ENCODE assay signal across 32 cellular contexts in genomic region chr7:12250232-12250631, GRCh38.
"Had no signal": no experiment of that assay in that cellular context is flagged by ENCODE, and none has a peak within 500 bp of the region (broad histone marks: within the 10 kb centered on the region; RNA-seq: fewer than 3 reads in every experiment).

No MANE protein-coding gene starts in this region.

- H3K4me1 ChIP-seq: neural progenitor cell, parathyroid adenoma, psoas muscle, right lobe of liver, sigmoid colon, spleen, suprapubic skin, testis, tibial artery, transverse colon, upper lobe of right lung, uterus had no signal

- H3K27ac Mint-ChIP-seq: natural killer cell; nephron; neural progenitor cell; progenitor cell of endocrine pancreas; stimulated activated memory B cell treated with anti-CD40 and anti-IgM and Interleukin-4, amounts not matched to agents 10 μg/mL and 1 μg/mL and 100 μg/mL, for 72 hours; stimulated activated naive CD8-positive, alpha-beta T cell treated with anti-CD3 and anti-CD28 coated beads, Interleukin-15, amount 100 ng/mL, for 72 hours; type B pancreatic cell had no signal

- H3K36me3 Mint-ChIP-seq: type B pancreatic cell had no signal

- DNase-seq: natural killer cell; occipital lobe; ovary; posterior cingulate gyrus; psoas muscle; right cardiac atrium; right lobe of liver; sigmoid colon; spleen; stimulated activated CD4-positive, alpha-beta T cell treated with anti-CD3 and anti-CD28 coated beads, Interleukin-12 subunit alpha, Interleukin-12 subunit beta, amount 100 ng/mL, for 4 hours; stimulated activated CD4-positive, alpha-beta T cell treated with anti-CD3 and anti-CD28 coated beads, Interleukin-1b, Interleukin-23, amount 100 ng/mL, for 48 hours; stimulated activated CD4-positive, alpha-beta T cell treated with anti-CD3 and anti-CD28 coated beads, Interleukin-4, amount 100 ng/mL, for 1 hour; stimulated activated CD4-positive, alpha-beta T cell treated with anti-CD3 and anti-CD28 coated beads, Interleukin-4, amount 100 ng/mL, for 4 hours; stimulated activated CD8-positive, alpha-beta memory T cell treated with anti-CD3 and anti-CD28 coated beads, Interleukin-4, amount 100 ng/mL, for 48 hours; stimulated activated naive CD4-positive, alpha-beta T cell; stimulated activated naive CD8-positive, alpha-beta T cell treated with anti-CD3 and anti-CD28 coated beads, Interleukin-15, amount 100 ng/mL, for 72 hours; stimulated activated naive CD8-positive, alpha-beta T cell treated with anti-CD3 and anti-CD28 coated beads, Interleukin-15, Interleukin-2, amounts not matched to agents 100 U/mL and 50 U/mL, for 24 hours; substantia nigra; testis; tibial artery; transverse colon; upper lobe of right lung; uterus had no signal

- H3K4me3 ChIP-seq: neural progenitor cell, ovary, psoas muscle, right lobe of liver, sigmoid colon, skin epidermis, smooth muscle cell, spleen, suprapubic skin, testis, tibial artery, transverse colon, upper lobe of right lung, uterus had no signal

- H3K4me3 Mint-ChIP-seq: natural killer cell; nephron; neural progenitor cell; stimulated activated memory B cell treated with anti-CD40 and anti-IgM and Interleukin-4, amounts not matched to agents 10 μg/mL and 1 μg/mL and 100 μg/mL, for 72 hours; stimulated activated naive CD8-positive, alpha-beta T cell treated with anti-CD3 and anti-CD28 coated beads, Interleukin-15, amount 100 ng/mL, for 72 hours; type B pancreatic cell had no signal

- H3K36me3 ChIP-seq: neural progenitor cell, ovary, right lobe of liver, sigmoid colon, spleen, suprapubic skin, tibial artery, transverse colon, upper lobe of right lung, uterus had no signal

- H3K9me3 Mint-ChIP-seq: type B pancreatic cell had no signal

- H3K27me3 Mint-ChIP-seq: progenitor cell of endocrine pancreas; stimulated activated naive CD8-positive, alpha-beta T cell treated with anti-CD3 and anti-CD28 coated beads, Interleukin-15, amount 100 ng/mL, for 72 hours; type B pancreatic cell had no signal

- H3K4me1 Mint-ChIP-seq: natural killer cell; nephron; neural progenitor cell; stimulated activated memory B cell treated with anti-CD40 and anti-IgM and Interleukin-4, amounts not matched to agents 10 μg/mL and 1 μg/mL and 100 μg/mL, for 72 hours; stimulated activated naive CD8-positive, alpha-beta T cell treated with anti-CD3 and anti-CD28 coated beads, Interleukin-15, amount 100 ng/mL, for 72 hours had no signal

- H3K9me3 ChIP-seq: ovary, right lobe of liver, sigmoid colon, suprapubic skin, testis, tibial artery, transverse colon, upper lobe of right lung, uterus had no signal

- ATAC-seq: natural killer cell; psoas muscle; right cardiac atrium; right lobe of liver; stimulated activated memory B cell treated with anti-CD40 and anti-IgM and Interleukin-4, amounts not matched to agents 10 μg/mL and 1 μg/mL and 100 μg/mL, for 72 hours; stimulated activated naive CD8-positive, alpha-beta T cell treated with anti-CD3 and anti-CD28 coated beads, Interleukin-15, amount 100 ng/mL, for 72 hours; stimulated activated naive CD8-positive, alpha-beta T cell treated with anti-CD3 and anti-CD28 coated beads, Interleukin-15, Interleukin-2, amounts not matched to agents 100 U/mL and 50 U/mL, for 24 hours; upper lobe of right lung had no signal
